ENCODE assay signal across 1 cellular context in the genomic region with DNA sequence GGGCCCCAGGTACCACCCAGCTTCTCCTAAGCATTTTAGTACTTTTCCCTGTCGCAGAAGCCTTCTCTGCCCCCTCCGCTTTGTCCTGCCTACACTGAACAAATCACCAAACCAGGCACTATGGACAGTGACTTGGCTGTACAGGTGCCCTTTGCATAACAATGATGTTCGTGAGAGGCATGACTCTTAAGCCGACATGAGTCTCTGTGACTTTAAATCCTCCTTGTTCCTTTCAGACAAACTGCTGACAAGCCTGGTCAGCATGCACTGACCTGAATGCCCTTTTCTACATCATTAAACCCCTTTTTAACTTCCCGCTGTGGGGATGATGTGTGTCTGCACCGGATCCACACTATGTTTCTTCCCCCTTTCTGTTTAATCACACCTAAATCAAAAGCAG.
A peak's percentile ranks its signal among the peaks of the same experiment; 100 is the strongest.
TF ChIP-seq lines count a peak whose summit lies in the region.

No MANE protein-coding gene starts in this region.

TF ChIP-seq in H1, 55 proteins besides CTCF, POLR2A, EP300 and RAD21:
- TF ChIP-seq NRF1 (IDR thresholded peaks at IDR 0.05; ENCODE audit: low read depth, low read length) (no peak), CBX5 (IDR thresholded peaks at IDR 0.05; ENCODE audit: low read depth, low read length) (no peak), POU5F1 (IDR thresholded peaks at IDR 0.05; ENCODE audit: low read depth, low read length) (peak; percentile 66; the same call in 1 of the 2 replicates), JUND (IDR thresholded peaks at IDR 0.05; ENCODE audit: low read length) (no peak), SAP30 (IDR thresholded peaks at IDR 0.05; ENCODE audit: insufficient read depth, insufficient replicate concordance, low read length) (no peak), EZH2 (IDR thresholded peaks at IDR 0.05; ENCODE audit: low read depth, low read length, severe bottlenecking) (no peak), MAFK (IDR thresholded peaks at IDR 0.05; ENCODE audit: low read depth, low read length) (peak; percentile 56; the same call in 1 of the 2 replicates), CREB1 (IDR thresholded peaks at IDR 0.05) (no peak), ASH2L (IDR thresholded peaks at IDR 0.05; ENCODE audit: low read length) (no peak), SP1 (IDR thresholded peaks at IDR 0.05; ENCODE audit: low read depth, low read length) (peak; percentile 51; the same call in 1 of the 2 replicates), TCF12 (IDR thresholded peaks at IDR 0.05; ENCODE audit: low read depth, low read length) (no peak), HDAC2 (IDR thresholded peaks at IDR 0.05; ENCODE audit: borderline replicate concordance in 1 of 2, low read depth in 2 of 2, low read length in 2 of 2) (0 out of 4 replicates have a peak, but pooled peaks of 1 of the 2 experiments have one; percentile 27), KDM1A (IDR thresholded peaks at IDR 0.05; ENCODE audit: borderline replicate concordance, low read length) (no peak), RFX5 (IDR thresholded peaks at IDR 0.05; ENCODE audit: borderline replicate concordance, low read depth, low read length) (no peak), GABPA (IDR thresholded peaks at IDR 0.05; ENCODE audit: borderline replicate concordance, insufficient read depth, low read length) (no peak), NANOG (IDR thresholded peaks at IDR 0.05; ENCODE audit: insufficient read depth, low read depth, low read length, poor library complexity, severe bottlenecking) (peak; percentile 76)
- TF ChIP-seq, protein P1, sequence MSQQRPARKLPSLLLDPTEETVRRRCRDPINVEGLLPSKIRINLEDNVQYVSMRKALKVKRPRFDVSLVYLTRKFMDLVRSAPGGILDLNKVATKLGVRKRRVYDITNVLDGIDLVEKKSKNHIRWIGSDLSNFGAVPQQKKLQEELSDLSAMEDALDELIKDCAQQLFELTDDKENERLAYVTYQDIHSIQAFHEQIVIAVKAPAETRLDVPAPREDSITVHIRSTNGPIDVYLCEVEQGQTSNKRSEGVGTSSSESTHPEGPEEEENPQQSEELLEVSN (IDR thresholded peaks at IDR 0.05): no peak
TF ChIP-seq in H1: peak in this region for 5.
